ENCODE assay signal across 1 cellular context in the genomic region with DNA sequence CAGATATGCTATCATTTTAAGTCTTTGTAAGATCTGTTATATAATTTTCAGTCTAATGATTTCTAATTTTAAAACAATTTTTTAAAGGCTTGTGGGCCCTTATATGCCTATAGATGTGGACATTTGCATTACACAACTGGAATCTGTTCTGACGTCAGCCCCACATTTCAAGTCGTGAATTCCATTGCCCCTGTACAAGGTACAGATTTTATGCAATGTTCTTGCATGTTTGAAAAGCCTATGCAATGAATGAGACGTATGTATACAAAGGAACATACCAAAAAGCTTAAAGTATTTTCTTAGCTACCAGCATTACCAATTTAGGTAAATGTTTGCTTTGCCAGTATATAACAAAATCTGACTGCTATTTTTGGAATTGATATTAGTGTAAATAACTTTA.
TF ChIP-seq lines count a peak whose summit lies in the region.

No MANE protein-coding gene starts in this region.

TF ChIP-seq in HepG2, 621 proteins besides CTCF, POLR2A, EP300 and RAD21 (continued from another document and continues in another):
- TF ChIP-seq, protein P1, sequence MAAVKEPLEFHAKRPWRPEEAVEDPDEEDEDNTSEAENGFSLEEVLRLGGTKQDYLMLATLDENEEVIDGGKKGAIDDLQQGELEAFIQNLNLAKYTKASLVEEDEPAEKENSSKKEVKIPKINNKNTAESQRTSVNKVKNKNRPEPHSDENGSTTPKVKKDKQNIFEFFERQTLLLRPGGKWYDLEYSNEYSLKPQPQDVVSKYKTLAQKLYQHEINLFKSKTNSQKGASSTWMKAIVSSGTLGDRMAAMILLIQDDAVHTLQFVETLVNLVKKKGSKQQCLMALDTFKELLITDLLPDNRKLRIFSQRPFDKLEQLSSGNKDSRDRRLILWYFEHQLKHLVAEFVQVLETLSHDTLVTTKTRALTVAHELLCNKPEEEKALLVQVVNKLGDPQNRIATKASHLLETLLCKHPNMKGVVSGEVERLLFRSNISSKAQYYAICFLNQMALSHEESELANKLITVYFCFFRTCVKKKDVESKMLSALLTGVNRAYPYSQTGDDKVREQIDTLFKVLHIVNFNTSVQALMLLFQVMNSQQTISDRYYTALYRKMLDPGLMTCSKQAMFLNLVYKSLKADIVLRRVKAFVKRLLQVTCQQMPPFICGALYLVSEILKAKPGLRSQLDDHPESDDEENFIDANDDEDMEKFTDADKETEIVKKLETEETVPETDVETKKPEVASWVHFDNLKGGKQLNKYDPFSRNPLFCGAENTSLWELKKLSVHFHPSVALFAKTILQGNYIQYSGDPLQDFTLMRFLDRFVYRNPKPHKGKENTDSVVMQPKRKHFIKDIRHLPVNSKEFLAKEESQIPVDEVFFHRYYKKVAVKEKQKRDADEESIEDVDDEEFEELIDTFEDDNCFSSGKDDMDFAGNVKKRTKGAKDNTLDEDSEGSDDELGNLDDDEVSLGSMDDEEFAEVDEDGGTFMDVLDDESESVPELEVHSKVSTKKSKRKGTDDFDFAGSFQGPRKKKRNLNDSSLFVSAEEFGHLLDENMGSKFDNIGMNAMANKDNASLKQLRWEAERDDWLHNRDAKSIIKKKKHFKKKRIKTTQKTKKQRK (IDR thresholded peaks at IDR 0.05; ENCODE audit: low read length), result no peak
- TF ChIP-seq JUNB (CRISPR knock-in tag; IDR thresholded peaks at IDR 0.05; ENCODE audit: borderline replicate concordance), result no peak
- TF ChIP-seq HDAC2 (CRISPR knock-in tag; IDR thresholded peaks at IDR 0.05), result no peak
- no peak for TF ChIP-seq ZNF724P (CRISPR knock-in tag; IDR thresholded peaks at IDR 0.05; ENCODE audit: borderline replicate concordance)
- peak; percentile 35 for TF ChIP-seq TEAD3 (CRISPR knock-in tag; optimal IDR thresholded peaks at IDR 0.05; ENCODE audit: borderline replicate concordance)
- TF ChIP-seq, protein P2, sequence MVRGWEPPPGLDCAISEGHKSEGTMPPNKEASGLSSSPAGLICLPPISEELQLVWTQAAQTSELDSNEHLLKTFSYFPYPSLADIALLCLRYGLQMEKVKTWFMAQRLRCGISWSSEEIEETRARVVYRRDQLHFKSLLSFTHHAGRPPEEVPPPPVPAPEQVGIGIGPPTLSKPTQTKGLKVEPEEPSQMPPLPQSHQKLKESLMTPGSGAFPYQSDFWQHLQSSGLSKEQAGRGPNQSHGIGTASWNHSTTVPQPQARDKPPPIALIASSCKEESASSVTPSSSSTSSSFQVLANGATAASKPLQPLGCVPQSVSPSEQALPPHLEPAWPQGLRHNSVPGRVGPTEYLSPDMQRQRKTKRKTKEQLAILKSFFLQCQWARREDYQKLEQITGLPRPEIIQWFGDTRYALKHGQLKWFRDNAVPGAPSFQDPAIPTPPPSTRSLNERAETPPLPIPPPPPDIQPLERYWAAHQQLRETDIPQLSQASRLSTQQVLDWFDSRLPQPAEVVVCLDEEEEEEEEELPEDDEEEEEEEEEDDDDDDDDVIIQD (CRISPR knock-in tag; IDR thresholded peaks at IDR 0.05; ENCODE audit: low read depth), result no peak; the same call in 1 of the 2 replicates
- 0 out of 2 replicates have a peak, but pooled peaks have one; percentile 15 for TF ChIP-seq ATF3 (CRISPR knock-in tag; IDR thresholded peaks at IDR 0.05)
- TF ChIP-seq, protein P3, sequence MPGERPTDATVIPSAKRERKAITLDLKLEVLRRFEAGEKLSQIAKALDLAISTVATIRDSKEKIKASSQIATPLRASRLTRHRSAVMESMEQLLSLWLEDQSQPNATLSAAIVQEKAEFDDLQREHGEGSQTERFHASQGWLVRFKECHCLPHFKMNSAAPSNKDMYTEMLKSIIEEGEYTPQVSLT (CRISPR knock-in tag; IDR thresholded peaks at IDR 0.05; ENCODE audit: borderline replicate concordance, low read depth), result no peak
- TF ChIP-seq PRDM4 (CRISPR knock-in tag; IDR thresholded peaks at IDR 0.05; ENCODE audit: borderline replicate concordance), result no peak
- TF ChIP-seq ZNF570 (CRISPR knock-in tag; IDR thresholded peaks at IDR 0.05; ENCODE audit: borderline replicate concordance), result no peak
- TF ChIP-seq, protein P4, sequence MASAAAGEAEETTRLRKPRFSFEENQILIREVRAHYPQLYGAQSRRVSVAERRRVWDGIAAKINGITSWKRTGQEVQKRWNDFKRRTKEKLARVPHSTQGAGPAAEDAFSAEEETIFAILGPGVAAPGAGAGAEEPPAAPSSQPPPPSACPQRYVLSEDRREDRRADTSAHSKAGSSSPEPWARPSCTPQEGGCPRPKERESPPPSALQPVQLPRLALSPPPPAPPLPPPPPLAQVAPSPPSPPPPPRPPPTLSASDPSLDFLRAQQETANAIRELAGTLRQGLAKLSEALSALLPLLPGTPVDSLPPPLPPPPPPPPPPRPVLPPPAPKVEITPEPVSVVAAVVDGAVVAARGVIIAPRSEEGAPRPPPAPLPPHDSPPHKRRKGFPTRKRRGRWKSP (CRISPR knock-in tag; IDR thresholded peaks at IDR 0.05), result no peak
- no peak for TF ChIP-seq SMAD9 (CRISPR knock-in tag; IDR thresholded peaks at IDR 0.05)
- TF ChIP-seq ZNF816 (CRISPR knock-in tag; IDR thresholded peaks at IDR 0.05; ENCODE audit: borderline replicate concordance), result no peak
- peak; percentile 53 for TF ChIP-seq HNF4A (CRISPR knock-in tag; IDR thresholded peaks at IDR 0.05)
- TF ChIP-seq SNAPC2 (CRISPR knock-in tag; IDR thresholded peaks at IDR 0.05), result no peak
- TF ChIP-seq ZNF543 (CRISPR knock-in tag; IDR thresholded peaks at IDR 0.05), result no peak
- TF ChIP-seq, protein P5, sequence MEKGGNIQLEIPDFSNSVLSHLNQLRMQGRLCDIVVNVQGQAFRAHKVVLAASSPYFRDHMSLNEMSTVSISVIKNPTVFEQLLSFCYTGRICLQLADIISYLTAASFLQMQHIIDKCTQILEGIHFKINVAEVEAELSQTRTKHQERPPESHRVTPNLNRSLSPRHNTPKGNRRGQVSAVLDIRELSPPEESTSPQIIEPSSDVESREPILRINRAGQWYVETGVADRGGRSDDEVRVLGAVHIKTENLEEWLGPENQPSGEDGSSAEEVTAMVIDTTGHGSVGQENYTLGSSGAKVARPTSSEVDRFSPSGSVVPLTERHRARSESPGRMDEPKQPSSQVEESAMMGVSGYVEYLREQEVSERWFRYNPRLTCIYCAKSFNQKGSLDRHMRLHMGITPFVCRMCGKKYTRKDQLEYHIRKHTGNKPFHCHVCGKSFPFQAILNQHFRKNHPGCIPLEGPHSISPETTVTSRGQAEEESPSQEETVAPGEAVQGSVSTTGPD (CRISPR knock-in tag; IDR thresholded peaks at IDR 0.05), result no peak
- no peak for TF ChIP-seq ZNF180 (CRISPR knock-in tag; IDR thresholded peaks at IDR 0.05; ENCODE audit: borderline replicate concordance, low read depth)
- TF ChIP-seq FOXP1 (IDR thresholded peaks at IDR 0.05), result no peak
- no peak for TF ChIP-seq FOXP1 (CRISPR knock-in tag; IDR thresholded peaks at IDR 0.05)
- TF ChIP-seq ZNF557 (CRISPR knock-in tag; IDR thresholded peaks at IDR 0.05), result no peak
- TF ChIP-seq CREB1 (IDR thresholded peaks at IDR 0.05), result peak; percentile 81
- TF ChIP-seq CREB1 (CRISPR knock-in tag; IDR thresholded peaks at IDR 0.05), result peak; percentile 53
- no peak for TF ChIP-seq ZNF460 (CRISPR knock-in tag; IDR thresholded peaks at IDR 0.05; ENCODE audit: borderline replicate concordance)
- TF ChIP-seq, protein P6, sequence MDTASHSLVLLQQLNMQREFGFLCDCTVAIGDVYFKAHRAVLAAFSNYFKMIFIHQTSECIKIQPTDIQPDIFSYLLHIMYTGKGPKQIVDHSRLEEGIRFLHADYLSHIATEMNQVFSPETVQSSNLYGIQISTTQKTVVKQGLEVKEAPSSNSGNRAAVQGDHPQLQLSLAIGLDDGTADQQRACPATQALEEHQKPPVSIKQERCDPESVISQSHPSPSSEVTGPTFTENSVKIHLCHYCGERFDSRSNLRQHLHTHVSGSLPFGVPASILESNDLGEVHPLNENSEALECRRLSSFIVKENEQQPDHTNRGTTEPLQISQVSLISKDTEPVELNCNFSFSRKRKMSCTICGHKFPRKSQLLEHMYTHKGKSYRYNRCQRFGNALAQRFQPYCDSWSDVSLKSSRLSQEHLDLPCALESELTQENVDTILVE (CRISPR knock-in tag; IDR thresholded peaks at IDR 0.05), result no peak
- TF ChIP-seq SMAD1 (CRISPR knock-in tag; IDR thresholded peaks at IDR 0.05; ENCODE audit: borderline replicate concordance, low read depth), result no peak
- TF ChIP-seq ZNF646 (CRISPR knock-in tag; IDR thresholded peaks at IDR 0.05), result no peak
- TF ChIP-seq, protein P7, sequence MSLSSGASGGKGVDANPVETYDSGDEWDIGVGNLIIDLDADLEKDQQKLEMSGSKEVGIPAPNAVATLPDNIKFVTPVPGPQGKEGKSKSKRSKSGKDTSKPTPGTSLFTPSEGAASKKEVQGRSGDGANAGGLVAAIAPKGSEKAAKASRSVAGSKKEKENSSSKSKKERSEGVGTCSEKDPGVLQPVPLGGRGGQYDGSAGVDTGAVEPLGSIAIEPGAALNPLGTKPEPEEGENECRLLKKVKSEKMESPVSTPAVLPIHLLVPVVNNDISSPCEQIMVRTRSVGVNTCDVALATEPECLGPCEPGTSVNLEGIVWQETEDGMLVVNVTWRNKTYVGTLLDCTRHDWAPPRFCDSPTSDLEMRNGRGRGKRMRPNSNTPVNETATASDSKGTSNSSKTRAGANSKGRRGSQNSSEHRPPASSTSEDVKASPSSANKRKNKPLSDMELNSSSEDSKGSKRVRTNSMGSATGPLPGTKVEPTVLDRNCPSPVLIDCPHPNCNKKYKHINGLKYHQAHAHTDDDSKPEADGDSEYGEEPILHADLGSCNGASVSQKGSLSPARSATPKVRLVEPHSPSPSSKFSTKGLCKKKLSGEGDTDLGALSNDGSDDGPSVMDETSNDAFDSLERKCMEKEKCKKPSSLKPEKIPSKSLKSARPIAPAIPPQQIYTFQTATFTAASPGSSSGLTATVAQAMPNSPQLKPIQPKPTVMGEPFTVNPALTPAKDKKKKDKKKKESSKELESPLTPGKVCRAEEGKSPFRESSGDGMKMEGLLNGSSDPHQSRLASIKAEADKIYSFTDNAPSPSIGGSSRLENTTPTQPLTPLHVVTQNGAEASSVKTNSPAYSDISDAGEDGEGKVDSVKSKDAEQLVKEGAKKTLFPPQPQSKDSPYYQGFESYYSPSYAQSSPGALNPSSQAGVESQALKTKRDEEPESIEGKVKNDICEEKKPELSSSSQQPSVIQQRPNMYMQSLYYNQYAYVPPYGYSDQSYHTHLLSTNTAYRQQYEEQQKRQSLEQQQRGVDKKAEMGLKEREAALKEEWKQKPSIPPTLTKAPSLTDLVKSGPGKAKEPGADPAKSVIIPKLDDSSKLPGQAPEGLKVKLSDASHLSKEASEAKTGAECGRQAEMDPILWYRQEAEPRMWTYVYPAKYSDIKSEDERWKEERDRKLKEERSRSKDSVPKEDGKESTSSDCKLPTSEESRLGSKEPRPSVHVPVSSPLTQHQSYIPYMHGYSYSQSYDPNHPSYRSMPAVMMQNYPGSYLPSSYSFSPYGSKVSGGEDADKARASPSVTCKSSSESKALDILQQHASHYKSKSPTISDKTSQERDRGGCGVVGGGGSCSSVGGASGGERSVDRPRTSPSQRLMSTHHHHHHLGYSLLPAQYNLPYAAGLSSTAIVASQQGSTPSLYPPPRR (CRISPR knock-in tag; IDR thresholded peaks at IDR 0.05; ENCODE audit: borderline replicate concordance), result no peak
- TF ChIP-seq ZNF703 (CRISPR knock-in tag; IDR thresholded peaks at IDR 0.05; ENCODE audit: borderline replicate concordance), result no peak
